In the genomic region with DNA sequence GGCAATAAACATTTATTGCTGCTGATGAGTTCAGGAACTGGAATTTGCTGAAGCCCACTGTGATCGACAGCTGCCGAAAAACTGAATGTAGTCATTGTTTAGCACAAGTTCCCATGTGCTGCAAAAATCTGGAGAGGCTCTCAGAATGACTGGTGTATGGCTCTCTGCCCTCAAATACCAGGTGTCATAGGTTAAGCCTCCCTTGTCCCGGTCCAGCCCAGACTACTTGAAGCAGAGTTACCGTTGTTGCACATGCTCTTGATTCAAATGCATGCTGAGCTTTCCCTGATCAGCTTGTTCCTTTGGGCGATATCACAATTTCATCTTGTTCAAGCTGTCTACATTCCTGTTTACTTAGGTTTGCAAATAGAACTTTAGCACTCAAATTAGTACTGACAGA, we compare ENCODE assay signal across 22 cellular contexts.
DNase-seq lines count a peak whose midpoint lies in the region; ATAC-seq and TF ChIP-seq lines count a peak whose summit lies in the region.
"Had no signal": no experiment of that assay in that cellular context is flagged by ENCODE, and none has a peak within 500 bp of the region (broad histone marks: within the 10 kb centered on the region; RNA-seq: fewer than 3 reads in every experiment).

No MANE protein-coding gene starts in this region.

- intact Hi-C loops in left lung (cut with DNase I) (no loop called here), sciatic nerve (cut with DNase I) (no loop called here)

- peak; percentile 59 for DNase-seq in G401 (ENCODE audit: low spot score)
- peak; percentile 51 to 68 for DNase-seq in SJCRH30
- DNase-seq in left lung, result peak in 1 of 2 donors; percentile 37
- DNase-seq in sciatic nerve (ENCODE audit: low spot score), result no peak
- DNase-seq in activated naive CD4-positive, alpha-beta T cell treated with anti-CD3 and anti-CD28 coated beads, Interleukin-2, amount 50 U/mL, for 16 hours, result no peak
- DNase-seq in LoVo (ENCODE audit: low spot score), result no peak
- DNase-seq: activated CD8-positive, alpha-beta T cell treated with anti-CD3 and anti-CD28 coated beads for 36 hours; activated T-cell treated with anti-CD3 and anti-CD28 coated beads, Interleukin-2, amount 50 U/mL, for 4 hours; CD4-positive, alpha-beta memory T cell; foreskin keratinocyte; H7; left ventricle myocardium inferior; MV-4-11; NCI-H2081; NCI-H524 treated with DMSO at 0.1 percent for 48 hours; SHP77; tibial artery had no signal

- H3K4me1 ChIP-seq in SJCRH30, result peaks cover 18% of the 10 kb centered on the region
- H3K4me1 ChIP-seq in left lung, result no peaks in the 10 kb centered on the region
- H3K4me1 ChIP-seq: foreskin keratinocyte, left ventricle myocardium inferior, tibial artery had no signal

- H3K4me3 ChIP-seq in SJCRH30 (no peak overlapping the region), left lung (no peak overlapping the region)
- H3K4me3 ChIP-seq: left ventricle myocardium inferior, tibial artery had no signal

- H3K27ac ChIP-seq in SJCRH30, result peak overlapping the region; percentile 74
- no peak overlapping the region for H3K27ac ChIP-seq in left lung
- H3K27ac ChIP-seq: foreskin keratinocyte, left ventricle myocardium inferior, tibial artery had no signal

- TF ChIP-seq CTCF in left lung (IDR thresholded peaks at IDR 0.05), result no peak

- H3K27me3 ChIP-seq in SJCRH30 (no peaks in the 10 kb centered on the region), left lung (no peaks in the 10 kb centered on the region)
- H3K27me3 ChIP-seq: foreskin keratinocyte, tibial artery had no signal

- ATAC-seq in left lung (peak; percentile 97), sciatic nerve (peak; percentile 36), GM18909 (IDR thresholded peaks at IDR 0.05; ENCODE audit: poor library complexity, unreplicated experiment) (no peak), GM21825 (IDR thresholded peaks at IDR 0.05; ENCODE audit: unreplicated experiment) (no peak)
- ATAC-seq: activated CD8-positive, alpha-beta T cell treated with anti-CD3 and anti-CD28 coated beads for 36 hours; activated naive CD4-positive, alpha-beta T cell treated with anti-CD3 and anti-CD28 coated beads, Interleukin-2, amount 50 U/mL, for 72 hours; activated T-cell treated with anti-CD3 and anti-CD28 coated beads, Interleukin-2, amount 50 U/mL, for 4 hours; foreskin keratinocyte; stimulated activated memory B cell treated with anti-CD40 and anti-IgM and Interleukin-4, amounts not matched to agents 10 μg/mL and 1 μg/mL and 100 μg/mL, for 72 hours; WTC11 had no signal

- H3K9me3 ChIP-seq in SJCRH30 (replicated peaks) (no peaks in the 10 kb centered on the region), left lung (no peaks in the 10 kb centered on the region)
- H3K9me3 ChIP-seq: left ventricle myocardium inferior, tibial artery had no signal

- in situ Hi-C loops in G401 (cut with HindIII; ENCODE audit: low sequenced_read_pairs), result no loop called here

- H3K36me3 ChIP-seq in SJCRH30, result no peaks in the 10 kb centered on the region
- no peaks in the 10 kb centered on the region for H3K36me3 ChIP-seq in left lung
- H3K36me3 ChIP-seq: left ventricle myocardium inferior, tibial artery had no signal

Comparison
In these comparisons a context has a peak if more than half of its experiments do, and no peak if none do; other contexts are left out.
1. DNase-seq: peak in G401 (single experiment) and SJCRH30 (2 of 2); none in sciatic nerve (single experiment), activated naive CD4-positive, alpha-beta T cell treated with anti-CD3 and anti-CD28 coated beads, Interleukin-2, amount 50 U/mL, for 16 hours (single experiment) and LoVo (single experiment).
2. ATAC-seq: peak in left lung (single experiment) and sciatic nerve (single experiment); none in GM18909 (single experiment) and GM21825 (single experiment).